Comparison of ENCODE assay signal across 8 cellular contexts in the genomic region with DNA sequence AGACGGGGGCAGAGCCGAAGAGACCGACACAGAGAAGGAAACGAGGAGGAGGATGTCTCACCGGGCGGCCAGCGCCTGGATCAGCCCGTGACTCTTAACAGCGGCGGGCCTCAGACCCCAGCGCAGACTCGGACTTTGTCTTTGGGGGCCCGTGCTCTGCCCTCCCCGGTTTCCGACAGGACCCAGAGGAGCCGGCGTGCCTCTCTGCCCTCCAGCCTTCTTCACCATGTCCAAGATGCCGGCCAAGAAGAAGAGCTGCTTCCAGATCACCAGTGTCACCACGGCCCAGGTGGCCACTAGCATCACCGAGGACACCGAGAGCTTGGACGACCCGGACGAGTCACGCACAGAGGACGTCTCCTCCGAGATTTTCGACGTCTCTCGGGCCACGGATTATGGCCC. TPM values are rescaled to one million over a fixed set of nuclear protein-coding genes. Genes with fewer than 3 reads are reported as not detected.
A peak's percentile ranks its signal among the peaks of the same experiment; 100 is the strongest.
DNase-seq lines count a peak whose midpoint lies in the region; ATAC-seq lines count a peak whose summit lies in the region.

No MANE protein-coding gene starts in this region.

- H3K27me3 Mint-ChIP-seq in immature natural killer cell (ENCODE audit: low read depth in 3 of 3): peaks cover 13 to 31% (median 17%) of the 10 kb centered on the region in 3 donors

- peak overlapping the region; percentile 90 to 99 (median 98) for H3K9ac ChIP-seq in subcutaneous abdominal adipose tissue (ENCODE audit: low read length in 5 of 5)

- peaks cover 13% of the 10 kb centered on the region for H3K4me1 ChIP-seq in ACC112 (ENCODE audit: control insufficient read depth, insufficient read depth, low read length, unreplicated experiment)
- peaks cover 0 to 51% (median 29%) of the 10 kb centered on the region in 5 donors for H3K4me1 ChIP-seq in subcutaneous abdominal adipose tissue (ENCODE audit: control insufficient read depth in 5 of 5, insufficient read depth in 5 of 5, low read length in 5 of 5)

- DNase-seq in activated naive CD4-positive, alpha-beta T cell treated with anti-CD3 and anti-CD28 coated beads, Interleukin-2, amount 50 U/mL, for 72 hours (ENCODE audit: low spot score in 2 of 2): no peak
- DNase-seq in immature natural killer cell (no peak), SHP77 (lab: John Stamatoyannopoulos, UW) (no peak), T-helper 9 cell (no peak)

- ATAC-seq in GM21737 (IDR thresholded peaks at IDR 0.05; ENCODE audit: unreplicated experiment): peak; percentile 0
- peak; percentile 53 to 54 for ATAC-seq in activated naive CD4-positive, alpha-beta T cell treated with anti-CD3 and anti-CD28 coated beads, Interleukin-2, amount 50 U/mL, for 72 hours
- ATAC-seq in GM21360 (IDR thresholded peaks at IDR 0.05; ENCODE audit: unreplicated experiment): no peak

- peaks cover 16% of the 10 kb centered on the region; the same call in 1 of the 2 replicates for H3K36me3 ChIP-seq in ACC112 (ENCODE audit: insufficient read depth, low read length)
- H3K36me3 ChIP-seq in subcutaneous abdominal adipose tissue (ENCODE audit: control insufficient read depth in 5 of 5, insufficient read depth in 5 of 5, low read length in 5 of 5): peaks cover 0 to 6% (median 0%) of the 10 kb centered on the region in 5 donors

- peaks cover 19 to 32% of the 10 kb centered on the region in 2 donors for H3K36me3 Mint-ChIP-seq in activated naive CD4-positive, alpha-beta T cell treated with anti-CD3 and anti-CD28 coated beads, Interleukin-2, amount 50 U/mL, for 72 hours
- no peaks in the 10 kb centered on the region for H3K36me3 Mint-ChIP-seq in immature natural killer cell

- H3K27ac Mint-ChIP-seq in activated naive CD4-positive, alpha-beta T cell treated with anti-CD3 and anti-CD28 coated beads, Interleukin-2, amount 50 U/mL, for 72 hours: peak overlapping the region; percentile 95 to 98
- peak overlapping the region; percentile 94 to 99 (median 98) for H3K27ac Mint-ChIP-seq in immature natural killer cell

- H3K79me2 ChIP-seq in ACC112 (ENCODE audit: control insufficient read depth, insufficient read depth, low read length, unreplicated experiment): peaks cover 64% of the 10 kb centered on the region

- peak overlapping the region; percentile 97 for H3K27ac ChIP-seq in ACC112 (ENCODE audit: low read depth, low read length)
- peak overlapping the region; percentile 100 for H3K27ac ChIP-seq in subcutaneous abdominal adipose tissue (ENCODE audit: low read depth, low read length)

- H3K4me1 Mint-ChIP-seq in immature natural killer cell: peaks cover 45 to 52% of the 10 kb centered on the region in 2 donors

- H3K4me3 ChIP-seq in ACC112 (ENCODE audit: low read depth, low read length) (peak overlapping the region; percentile 90), subcutaneous abdominal adipose tissue (ENCODE audit: low read depth in 1 of 5, low read length in 5 of 5) (peak overlapping the region; percentile 73 to 99 (median 87))

- H3K9me3 ChIP-seq in subcutaneous abdominal adipose tissue (ENCODE audit: control insufficient read depth in 5 of 5, low read length in 5 of 5): no peaks in the 10 kb centered on the region

- H3K27me3 ChIP-seq in ACC112 (ENCODE audit: insufficient read depth, low read length) (no peaks in the 10 kb centered on the region), subcutaneous abdominal adipose tissue (ENCODE audit: control insufficient read depth in 5 of 5, insufficient read depth in 4 of 5, low read length in 5 of 5) (no peaks in the 10 kb centered on the region)

- no peak overlapping the region for H2AFZ ChIP-seq in ACC112 (ENCODE audit: low read length, unreplicated experiment)

- H3K9me3 Mint-ChIP-seq in activated naive CD4-positive, alpha-beta T cell treated with anti-CD3 and anti-CD28 coated beads, Interleukin-2, amount 50 U/mL, for 72 hours: no peaks in the 10 kb centered on the region
- peaks cover 0 to 2% (median 0%) of the 10 kb centered on the region in 6 donors for H3K9me3 Mint-ChIP-seq in immature natural killer cell

- peak overlapping the region; percentile 89 to 97 (median 91) for H3K4me3 Mint-ChIP-seq in immature natural killer cell

RNA-seq across cellular contexts. Expression of gene TSC22D2, which starts 1.0 kb away (rescaled TPM):
- total RNA-seq in activated naive CD4-positive, alpha-beta T cell treated with anti-CD3 and anti-CD28 coated beads, Interleukin-2, amount 50 U/mL, for 72 hours: 10 to 100 TPM; 12.2 to 28.8 TPM
- 10 to 100 TPM in 1 of 3 donors, 1 to 10 TPM in 2; 6.4 to 10.4 (median 9.0) TPM for polyA plus RNA-seq in immature natural killer cell
